In the genomic region with DNA sequence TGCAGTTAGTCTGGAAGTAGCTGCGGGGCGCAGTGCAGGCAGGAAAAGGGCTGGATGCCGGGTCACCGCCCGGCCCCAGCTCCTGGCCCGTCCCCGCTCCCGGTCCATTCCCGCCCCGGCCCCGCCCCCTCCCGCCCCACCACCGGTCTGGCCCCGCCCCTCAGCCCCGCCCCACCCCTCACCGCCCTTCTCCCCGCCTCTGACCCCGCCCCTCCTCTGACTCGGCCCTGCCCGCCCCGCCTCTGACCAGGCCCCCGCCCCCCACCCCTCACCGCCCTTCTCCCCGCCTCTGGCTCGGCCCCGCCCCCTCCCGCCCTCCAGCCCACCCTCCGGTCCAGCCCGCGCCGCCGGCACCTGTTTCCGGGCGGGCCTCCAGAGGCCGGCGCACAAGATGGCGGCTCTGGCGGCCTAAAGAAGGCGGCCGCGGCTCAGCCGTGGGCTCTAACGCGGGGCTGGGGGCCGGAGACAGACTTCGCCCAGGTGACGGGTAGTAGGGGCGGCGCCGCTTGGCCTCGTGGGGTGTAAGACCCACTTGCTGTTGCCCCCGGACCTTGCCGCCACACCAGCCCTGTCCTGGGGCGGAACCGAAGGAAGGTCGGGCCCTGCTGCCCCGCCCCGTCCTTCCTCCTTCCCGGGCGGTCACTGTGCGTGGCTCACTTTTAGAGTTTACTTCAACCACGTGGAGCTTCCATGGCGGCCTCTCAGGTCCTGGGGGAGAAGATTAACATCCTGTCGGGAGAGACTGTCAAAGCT, we compare ENCODE assay signal across 9 cellular contexts. TPM values are rescaled to one million over a fixed set of nuclear protein-coding genes. Genes with fewer than 3 reads are reported as not detected.
DNase-seq lines count a peak whose midpoint lies in the region; ATAC-seq, FAIRE-seq and TF ChIP-seq lines count a peak whose summit lies in the region.
"Had no signal": no experiment of that assay in that cellular context is flagged by ENCODE, and none has a peak within 500 bp of the region (broad histone marks: within the 10 kb centered on the region; RNA-seq: fewer than 3 reads in every experiment).

A gene with protein sequence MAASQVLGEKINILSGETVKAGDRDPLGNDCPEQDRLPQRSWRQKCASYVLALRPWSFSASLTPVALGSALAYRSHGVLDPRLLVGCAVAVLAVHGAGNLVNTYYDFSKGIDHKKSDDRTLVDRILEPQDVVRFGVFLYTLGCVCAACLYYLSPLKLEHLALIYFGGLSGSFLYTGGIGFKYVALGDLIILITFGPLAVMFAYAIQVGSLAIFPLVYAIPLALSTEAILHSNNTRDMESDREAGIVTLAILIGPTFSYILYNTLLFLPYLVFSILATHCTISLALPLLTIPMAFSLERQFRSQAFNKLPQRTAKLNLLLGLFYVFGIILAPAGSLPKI (plus strand): TSS at position 357 of the 753 bp plus-strand sequence. CDS start 334 bp downstream, at position 691.

- no peaks in the 10 kb centered on the region for H3K36me3 ChIP-seq in kidney (ENCODE audit: control insufficient read depth in 1 of 2, insufficient read depth in 2 of 2, low read length in 2 of 2)

- peaks cover 21% of the 10 kb centered on the region for H3K4me1 Mint-ChIP-seq in central memory CD8-positive, alpha-beta T cell

- peak within 1 kb of the TSS; percentile 86 to 94 for H3K27ac ChIP-seq in kidney (ENCODE audit: low read depth in 2 of 2, low read length in 2 of 2)

- ATAC-seq in GM18909 (IDR thresholded peaks at IDR 0.05; ENCODE audit: poor library complexity, unreplicated experiment) (peak; percentile 88), HG03139 (IDR thresholded peaks at IDR 0.05; ENCODE audit: unreplicated experiment) (peak; percentile 79)
- peak; percentile 90 for ATAC-seq in activated CD4-positive, CD25-positive, alpha-beta regulatory T cell treated with anti-CD3 and anti-CD28 coated beads, Interleukin-2, amount 50 U/mL, for 24 hours
- ATAC-seq in central memory CD8-positive, alpha-beta T cell (replicated peaks; ENCODE audit: extremely low read depth, poor library complexity, severe bottlenecking), result peak; percentile 87

- peak within 1 kb of the TSS; percentile 88 for H3K4me3 Mint-ChIP-seq in central memory CD8-positive, alpha-beta T cell

- FAIRE-seq in kidney (lab: Jason Lieb, UNC), result no peak
- FAIRE-seq: TTC549 had no signal

- H3K4me1 ChIP-seq in kidney (ENCODE audit: control insufficient read depth in 1 of 2, insufficient read depth in 1 of 2, low read depth in 1 of 2, low read length in 2 of 2), result peaks cover 3 to 5% of the 10 kb centered on the region in 2 donors

- peak within 1 kb of the TSS; percentile 90 for H3K27ac Mint-ChIP-seq in central memory CD8-positive, alpha-beta T cell (ENCODE audit: low read depth)

- DNase-seq in AG09319 (ENCODE audit: extremely low read depth, low read depth) (peak; percentile 70), NCI-H345 (lab: John Stamatoyannopoulos, UW) (peak; percentile 89), kidney (peak; percentile 96)
- DNase-seq in central memory CD8-positive, alpha-beta T cell (ENCODE audit: low spot score in 2 of 2), result peak; percentile 55
- peak; percentile 68 to 77 for DNase-seq in stimulated activated CD4-positive, alpha-beta T cell treated with anti-CD3 and anti-CD28 coated beads, Interleukin-15, amount 100 ng/mL, for 1 hour (ENCODE audit: low read depth in 1 of 2, low spot score in 1 of 2)

- no peaks in the 10 kb centered on the region for H3K9me3 ChIP-seq in kidney (ENCODE audit: control insufficient read depth in 1 of 2, low read length in 2 of 2)

- H3K9me3 Mint-ChIP-seq in central memory CD8-positive, alpha-beta T cell, result no peaks in the 10 kb centered on the region

- no peaks in the 10 kb centered on the region for H3K27me3 Mint-ChIP-seq in central memory CD8-positive, alpha-beta T cell

- peaks cover 25% of the 10 kb centered on the region for H3K36me3 Mint-ChIP-seq in central memory CD8-positive, alpha-beta T cell (ENCODE audit: insufficient read depth)

- intact Hi-C loops in kidney (cut with DNase I), result no loop called here

- H3K9ac ChIP-seq in kidney (ENCODE audit: low read length in 2 of 2), result peak within 1 kb of the TSS; percentile 4 to 62

- H3K4me3 ChIP-seq in kidney (ENCODE audit: low read length in 2 of 2), result peak within 1 kb of the TSS; percentile 82 to 84

- TF ChIP-seq CTCF in AG09319 (IDR thresholded peaks at IDR 0.05; ENCODE audit: low read depth, low read length), result peak; percentile 36
- TF ChIP-seq CTCF in kidney (IDR thresholded peaks at IDR 0.05; ENCODE audit: borderline replicate concordance, extremely low read depth, insufficient read depth), result peak; percentile 12

RNA-seq across cellular contexts. Expression of the gene that starts here (rescaled TPM):
- total RNA-seq in kidney, result 14.0 TPM
- polyA plus RNA-seq in kidney (ENCODE audit: insufficient read depth, low read depth, low replicate concordance), result 5.6 TPM

Comparison
In these comparisons a context has a peak if more than half of its experiments do, and no peak if none do; other contexts are left out.
1. Peak in every context shown above with its lines: DNase-seq, ATAC-seq, H3K4me3 ChIP-seq and H3K27ac ChIP-seq.